9 cellular contexts compared by ENCODE assay signal in the genomic region with DNA sequence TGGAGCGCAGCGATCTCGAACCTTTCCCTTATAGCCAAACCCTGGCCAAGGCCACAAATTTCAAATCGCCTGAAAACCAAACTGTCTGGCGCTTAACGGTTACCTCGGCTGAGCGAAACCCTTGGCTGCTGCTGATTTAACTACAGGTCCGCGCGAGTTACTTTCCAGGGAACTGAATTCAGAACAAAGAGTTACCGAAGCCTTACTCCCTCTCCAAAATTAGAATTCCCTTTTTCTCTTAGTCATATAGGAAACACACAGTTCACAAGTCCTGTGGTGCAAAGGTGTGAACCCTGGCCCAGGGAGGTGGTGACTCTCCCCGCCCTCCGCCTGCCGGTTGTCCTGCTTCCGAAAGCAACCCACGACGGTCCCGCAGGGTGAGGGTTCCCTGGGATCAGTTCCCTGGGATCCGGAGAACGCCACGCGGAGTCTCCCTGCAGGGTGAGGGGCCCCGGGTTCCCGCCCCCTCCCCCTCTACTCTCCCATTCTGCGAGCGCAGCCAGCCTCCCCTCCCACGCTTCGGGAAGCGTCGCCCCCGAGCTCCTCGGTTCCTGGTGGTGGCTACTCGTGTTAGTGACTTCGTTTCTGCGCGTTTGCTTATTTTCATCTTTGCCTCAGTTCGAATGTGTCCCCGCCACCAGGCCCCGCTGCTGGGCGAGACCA. TPM values are rescaled to one million over a fixed set of nuclear protein-coding genes. Genes with fewer than 3 reads are reported as not detected.
A peak's percentile ranks its signal among the peaks of the same experiment; 100 is the strongest.
DNase-seq lines count a peak whose midpoint lies in the region; ATAC-seq and TF ChIP-seq lines count a peak whose summit lies in the region.
"Had no signal": no experiment of that assay in that cellular context is flagged by ENCODE, and none has a peak within 500 bp of the region (broad histone marks: within the 10 kb centered on the region; RNA-seq: fewer than 3 reads in every experiment).

No MANE protein-coding gene starts in this region.

- no peaks in the 10 kb centered on the region for H3K9me3 Mint-ChIP-seq in chondrocyte (ENCODE audit: low read depth)
- no peaks in the 10 kb centered on the region for H3K9me3 Mint-ChIP-seq in memory B cell

- H3K4me3 ChIP-seq in upper lobe of right lung: peak overlapping the region; percentile 55

- intact Hi-C loops in upper lobe of right lung (cut with DNase I): no loop called here

- no peaks in the 10 kb centered on the region for H3K9me3 ChIP-seq in upper lobe of right lung

- H3K36me3 Mint-ChIP-seq in chondrocyte (ENCODE audit: low read depth): peaks cover 4% of the 10 kb centered on the region
- peaks cover 7% of the 10 kb centered on the region for H3K36me3 Mint-ChIP-seq in memory B cell

- H3K4me1 Mint-ChIP-seq in chondrocyte (ENCODE audit: low read depth) (peaks cover 12% of the 10 kb centered on the region), memory B cell (peaks cover 20% of the 10 kb centered on the region)

- H3K27ac Mint-ChIP-seq in chondrocyte (ENCODE audit: unreplicated experiment) (no peak overlapping the region), memory B cell (no peak overlapping the region)

- H3K36me3 ChIP-seq in upper lobe of right lung: no peaks in the 10 kb centered on the region

- peaks cover 67% of the 10 kb centered on the region for H3K27me3 ChIP-seq in upper lobe of right lung

- TF ChIP-seq CTCF in chondrocyte (IDR thresholded peaks at IDR 0.05) (no peak), upper lobe of right lung (IDR thresholded peaks at IDR 0.05) (no peak)

- H3K4me3 Mint-ChIP-seq in chondrocyte (ENCODE audit: unreplicated experiment): peak overlapping the region; percentile 78
- peak overlapping the region; percentile 85 for H3K4me3 Mint-ChIP-seq in memory B cell

- no peak overlapping the region for H3K27ac ChIP-seq in upper lobe of right lung

- H3K4me1 ChIP-seq in upper lobe of right lung: peaks cover 28% of the 10 kb centered on the region

- ATAC-seq in memory B cell (ENCODE audit: low read depth) (peak; percentile 26), upper lobe of right lung (peak; percentile 5), HG03159 (IDR thresholded peaks at IDR 0.05; ENCODE audit: unreplicated experiment) (no peak)

- H3K27me3 Mint-ChIP-seq in chondrocyte (ENCODE audit: low read depth) (peaks cover 25% of the 10 kb centered on the region), memory B cell (peaks cover 23% of the 10 kb centered on the region)

- DNase-seq in NCI-H748 (lab: John Stamatoyannopoulos, UW; ENCODE audit: unreplicated experiment) (peak; percentile 74), NCI-H748 treated with DMSO at 0.1 percent for 48 hours (lab: John Stamatoyannopoulos, UW) (no peak), NCI-H146 (lab: John Stamatoyannopoulos, UW) (peak; percentile 78), chondrocyte (ENCODE audit: low spot score) (no peak), memory B cell (ENCODE audit: low spot score in 2 of 2) (peak in 1 of 2 donors; percentile 23), upper lobe of right lung (peak; percentile 68), T1000 (lab: John Stamatoyannopoulos, UW) (no peak)

RNA-seq across cellular contexts. Expression of gene SLC35D3, which starts 1.1 kb away (rescaled TPM):
- not detected in 3 replicates for total RNA-seq in chondrocyte
- not detected for total RNA-seq in upper lobe of right lung
- total RNA-seq: subcutaneous adipose tissue had no signal

Comparison
In these comparisons a context has a peak if more than half of its experiments do, and no peak if none do; other contexts are left out.
1. DNase-seq: peak in NCI-H748 (single experiment), NCI-H146 (single experiment) and upper lobe of right lung (single experiment); none in NCI-H748 treated with DMSO at 0.1 percent for 48 hours (single experiment), chondrocyte (single experiment) and T1000 (single experiment).